In the genomic region with DNA sequence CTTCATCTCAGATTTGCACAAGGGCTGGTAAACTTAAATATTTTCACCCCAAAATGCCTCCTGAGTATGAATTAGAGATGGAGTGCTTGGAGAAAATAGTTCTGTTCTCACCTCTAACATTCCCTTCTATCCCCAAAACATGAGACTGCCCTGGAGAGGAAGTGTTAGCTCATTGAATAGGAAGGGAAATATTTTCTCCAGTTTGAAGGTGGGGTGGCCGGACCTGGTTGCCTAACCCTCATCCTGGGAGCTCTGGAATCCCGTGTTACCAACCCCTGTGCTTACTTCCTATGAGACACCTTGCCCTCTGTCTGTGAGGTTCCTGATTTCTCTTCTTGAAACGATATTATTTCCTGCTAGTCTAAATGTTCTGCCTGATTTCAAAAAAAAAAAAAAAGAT, we compare ENCODE assay signal across 9 cellular contexts. TPM values are rescaled to one million over a fixed set of nuclear protein-coding genes. Genes with fewer than 3 reads are reported as not detected.
DNase-seq lines count a peak whose midpoint lies in the region; ATAC-seq and TF ChIP-seq lines count a peak whose summit lies in the region.
"Had no signal": no experiment of that assay in that cellular context is flagged by ENCODE, and none has a peak within 500 bp of the region (broad histone marks: within the 10 kb centered on the region; RNA-seq: fewer than 3 reads in every experiment).

No MANE protein-coding gene starts in this region.

- H3K27ac ChIP-seq in brain microvascular endothelial cell, result peak overlapping the region; percentile 75
- peak overlapping the region; percentile 69 for H3K27ac ChIP-seq in mesenchymal stem cell (ENCODE audit: low read length, poor library complexity, severe bottlenecking)

- in situ Hi-C loops in brain microvascular endothelial cell (cut with HindIII; ENCODE audit: low pct_ligation_motif_present, low sequenced_read_pairs), result no loop called here

- no peak for DNase-seq in stimulated activated naive CD8-positive, alpha-beta T cell treated with anti-CD3 and anti-CD28 coated beads, Interleukin-15, Interleukin-2, amounts not matched to agents 100 U/mL and 50 U/mL, for 24 hours
- DNase-seq in brain microvascular endothelial cell (no peak), mesenchymal stem cell (no peak), COR-L47 (lab: John Stamatoyannopoulos, UW) (no peak), UCSD-AML1 (lab: John Stamatoyannopoulos, UW; ENCODE audit: unreplicated experiment) (no peak)
- DNase-seq: NCI-H69 had no signal

- H3K4ac ChIP-seq in mesenchymal stem cell (ENCODE audit: low read depth in 1 of 2, low read length in 2 of 2), result peak overlapping the region in 1 of 2 experiments; percentile 24

- H3K4me2 ChIP-seq in mesenchymal stem cell (ENCODE audit: low read length, poor library complexity, severe bottlenecking), result peak overlapping the region; percentile 72

- H3K23ac ChIP-seq in mesenchymal stem cell (ENCODE audit: low read length in 2 of 2), result no peak overlapping the region

- no peak overlapping the region for H2BK5ac ChIP-seq in mesenchymal stem cell (ENCODE audit: low read depth, low read length, poor library complexity, severe bottlenecking)

- H3K4me3 ChIP-seq in brain microvascular endothelial cell (ENCODE audit: low read depth, low read length), result no peak overlapping the region
- peak overlapping the region in 1 of 2 experiments; percentile 83 for H3K4me3 ChIP-seq in mesenchymal stem cell (ENCODE audit: insufficient read depth in 1 of 2, low read depth in 1 of 2, low read length in 2 of 2)

- H3K14ac ChIP-seq in mesenchymal stem cell (ENCODE audit: low read length in 2 of 2), result no peak overlapping the region

- peaks cover 10% of the 10 kb centered on the region for H3K9me3 Mint-ChIP-seq in stimulated activated naive CD8-positive, alpha-beta T cell treated with anti-CD3 and anti-CD28 coated beads, Interleukin-15, Interleukin-2, amounts not matched to agents 100 ng/mL and 50 ng/mL, for 24 hours

- no peaks in the 10 kb centered on the region for H3K27me3 Mint-ChIP-seq in stimulated activated naive CD8-positive, alpha-beta T cell treated with anti-CD3 and anti-CD28 coated beads, Interleukin-15, Interleukin-2, amounts not matched to agents 100 ng/mL and 50 ng/mL, for 24 hours

- H3K36me3 ChIP-seq in brain microvascular endothelial cell (replicated peaks) (no peaks in the 10 kb centered on the region), mesenchymal stem cell (ENCODE audit: control insufficient read depth in 1 of 2, insufficient read depth in 2 of 2, low read depth in 1 of 2, low read length in 2 of 2) (peaks cover 6 to 20% of the 10 kb centered on the region in 2 experiments)

- H3K4me3 Mint-ChIP-seq in stimulated activated naive CD8-positive, alpha-beta T cell treated with anti-CD3 and anti-CD28 coated beads, Interleukin-15, Interleukin-2, amounts not matched to agents 100 ng/mL and 50 ng/mL, for 24 hours, result peak overlapping the region; percentile 84

- no peak overlapping the region for H2BK15ac ChIP-seq in mesenchymal stem cell (ENCODE audit: low read depth, poor library complexity, severe bottlenecking)

- peak overlapping the region; percentile 59 for H4K8ac ChIP-seq in mesenchymal stem cell (ENCODE audit: low read length)

- no peak for TF ChIP-seq CTCF in brain microvascular endothelial cell (IDR thresholded peaks at IDR 0.05; ENCODE audit: low read depth, low read length, missing control alignments)

- H2BK12ac ChIP-seq in mesenchymal stem cell (ENCODE audit: low read length in 2 of 2), result no peak overlapping the region

- peak overlapping the region in 1 of 2 experiments; percentile 50 for H3K18ac ChIP-seq in mesenchymal stem cell (ENCODE audit: low read depth in 1 of 2, low read length in 2 of 2)

- 37% methylated on average over 2 of the region's 3 CpGs for WGBS in mesenchymal stem cell

- H3K27ac Mint-ChIP-seq in stimulated activated naive CD8-positive, alpha-beta T cell treated with anti-CD3 and anti-CD28 coated beads, Interleukin-15, Interleukin-2, amounts not matched to agents 100 ng/mL and 50 ng/mL, for 24 hours, result peak overlapping the region; percentile 54

- no peak overlapping the region for H4K91ac ChIP-seq in mesenchymal stem cell (ENCODE audit: low read length)

- peaks cover 13% of the 10 kb centered on the region for H3K79me1 ChIP-seq in mesenchymal stem cell (replicated peaks; ENCODE audit: low read length, poor library complexity, severe bottlenecking)

- H3K27me3 ChIP-seq in brain microvascular endothelial cell (replicated peaks) (no peaks in the 10 kb centered on the region), mesenchymal stem cell (ENCODE audit: control insufficient read depth in 1 of 2, insufficient read depth in 1 of 2, low read length in 2 of 2) (no peaks in the 10 kb centered on the region)

- H3K9ac ChIP-seq in mesenchymal stem cell (ENCODE audit: low read length), result peak overlapping the region; percentile 97

- H2AFZ ChIP-seq in mesenchymal stem cell (ENCODE audit: low read depth, low read length), result no peak overlapping the region

- no peaks in the 10 kb centered on the region for H3K9me3 ChIP-seq in mesenchymal stem cell (ENCODE audit: control insufficient read depth, low read length)

- no peak for ATAC-seq in stimulated activated naive CD8-positive, alpha-beta T cell treated with anti-CD3 and anti-CD28 coated beads, Interleukin-15, Interleukin-2, amounts not matched to agents 100 U/mL and 50 U/mL, for 24 hours
- ATAC-seq in GM18498 (IDR thresholded peaks at IDR 0.05; ENCODE audit: unreplicated experiment) (no peak), GM21360 (IDR thresholded peaks at IDR 0.05; ENCODE audit: unreplicated experiment) (no peak)

- peaks cover 38% of the 10 kb centered on the region for H3K4me1 Mint-ChIP-seq in stimulated activated naive CD8-positive, alpha-beta T cell treated with anti-CD3 and anti-CD28 coated beads, Interleukin-15, Interleukin-2, amounts not matched to agents 100 ng/mL and 50 ng/mL, for 24 hours (ENCODE audit: low read depth)

- H3K36me3 Mint-ChIP-seq in stimulated activated naive CD8-positive, alpha-beta T cell treated with anti-CD3 and anti-CD28 coated beads, Interleukin-15, Interleukin-2, amounts not matched to agents 100 ng/mL and 50 ng/mL, for 24 hours (ENCODE audit: low read depth), result peaks cover 21% of the 10 kb centered on the region

- no peak overlapping the region for H2BK120ac ChIP-seq in mesenchymal stem cell (ENCODE audit: low read depth, low read length)

- H3K4me1 ChIP-seq in mesenchymal stem cell (ENCODE audit: control insufficient read depth, insufficient read depth, low read depth, low read length), result peaks cover 4% of the 10 kb centered on the region

- no peak overlapping the region for H2AK5ac ChIP-seq in mesenchymal stem cell (ENCODE audit: low read length, severe bottlenecking)

RNA-seq across cellular contexts. Expression of gene IFIT2, which starts 0.8 kb away (rescaled TPM):
- 4.6 TPM for polyA plus RNA-seq in mesenchymal stem cell (2013, experiment 1 of 2)
- 4.7 TPM for polyA plus RNA-seq in mesenchymal stem cell (2013, experiment 2 of 2)

RNA-seq across cellular contexts. Expression of gene IFIT3, which starts 25.2 kb away (rescaled TPM):
- polyA plus RNA-seq in mesenchymal stem cell (2013, experiment 1 of 2), result 29.1 TPM
- 30.3 TPM for polyA plus RNA-seq in mesenchymal stem cell (2013, experiment 2 of 2)

RNA-seq across cellular contexts. Expression of gene LIPA, which starts 51.1 kb away (rescaled TPM):
- polyA plus RNA-seq in mesenchymal stem cell (2013, experiment 1 of 2), result 180 TPM
- polyA plus RNA-seq in mesenchymal stem cell (2013, experiment 2 of 2), result 188 TPM
